ENCODE assay signal across 12 cellular contexts in genomic region chr4:140309124-140309870, GRCh38.
DNase-seq lines count a peak whose midpoint lies in the region; ATAC-seq and TF ChIP-seq lines count a peak whose summit lies in the region.
"Had no signal": no experiment of that assay in that cellular context is flagged by ENCODE, and none has a peak within 500 bp of the region (broad histone marks: within the 10 kb centered on the region; RNA-seq: fewer than 3 reads in every experiment).

No MANE protein-coding gene starts in this region.

- no peak for TF ChIP-seq POLR2A in ovary (IDR thresholded peaks at IDR 0.05)

- H3K27ac ChIP-seq in Panc1 (ENCODE audit: low read length) = no peak overlapping the region
- no peak overlapping the region for H3K27ac ChIP-seq in ovary

- in situ Hi-C loops in Panc1 (cut with HindIII; ENCODE audit: low pct_unique_long_range_greater_than_20kb, low sequenced_read_pairs) = no loop called here

- peak; percentile 59 for DNase-seq in GM03348 (ENCODE audit: low spot score)
- no peak for DNase-seq in Panc1 (ENCODE audit: low read depth, low spot score)
- DNase-seq in fibroblast of gingiva (ENCODE audit: low read depth) = peak; percentile 23
- peak; percentile 32 for DNase-seq in renal cortical epithelial cell (ENCODE audit: low read depth)
- no peak for DNase-seq in OCI-M2 (lab: John Stamatoyannopoulos, UW; ENCODE audit: unreplicated experiment)
- no peak for DNase-seq in stimulated activated CD4-positive, alpha-beta T cell treated with anti-CD3 and anti-CD28 coated beads, Interleukin-4, amount 100 ng/mL, for 1 hour
- DNase-seq in cerebellar cortex (ENCODE audit: low spot score) = no peak
- DNase-seq in ovary = no peak
- DNase-seq: activated CD4-positive, alpha-beta T cell treated with anti-CD3 and anti-CD28 coated beads, Interleukin-2, amount 50 U/mL, for 4 hours; cortex of kidney; H7; stimulated activated CD4-positive, alpha-beta T cell treated with anti-CD3 and anti-CD28 coated beads, Interleukin-2, amount 100 ng/mL, for 24 hours had no signal

- TF ChIP-seq EP300 in ovary (IDR thresholded peaks at IDR 0.05) = no peak

- H3K4me1 ChIP-seq in Panc1 (ENCODE audit: control insufficient read depth, insufficient read depth, low read length) (no peaks in the 10 kb centered on the region), ovary (ENCODE audit: insufficient read depth) (peaks cover 3% of the 10 kb centered on the region)

- intact Hi-C loops in Panc1 (cut with micrococcal nuclease; ENCODE audit: unreplicated experiment) = no loop called here
- intact Hi-C loops in ovary (cut with DNase I) = no loop called here

- no peak overlapping the region for H3K4me3 ChIP-seq in Panc1 (ENCODE audit: low read depth in 2 of 2, low read length in 2 of 2)
- H3K4me3 ChIP-seq in ovary = no peak overlapping the region

- CTCF ChIA-PET in Panc1 (lab: Charles Lee) = no interaction called here

- WGBS in ovary, 3 donors = 91 to 96% (median 92%) methylated on average over 1 of the region's 1 CpG

- no peaks in the 10 kb centered on the region for H3K36me3 ChIP-seq in Panc1 (ENCODE audit: control insufficient read depth, insufficient read depth, low read length)
- no peaks in the 10 kb centered on the region for H3K36me3 ChIP-seq in ovary

- TF ChIP-seq CTCF in Panc1 (IDR thresholded peaks at IDR 0.05) (peak; percentile 34), ovary (IDR thresholded peaks at IDR 0.05) (no peak)

- no peaks in the 10 kb centered on the region for H3K9me3 ChIP-seq in Panc1 (ENCODE audit: control insufficient read depth, insufficient read depth, low read depth, low read length)
- no peaks in the 10 kb centered on the region for H3K9me3 ChIP-seq in ovary

- BruUV-seq in Panc1 (replicated peaks; lab: Mats Ljungman, UMichigan) = no TSS peak

- POLR2A ChIA-PET in Panc1 (lab: Charles Lee) = no interaction called here

- ATAC-seq in Panc1 = no peak

- H3K27me3 ChIP-seq in Panc1 (ENCODE audit: control insufficient read depth, insufficient read depth, low read length) (no peaks in the 10 kb centered on the region), ovary (no peaks in the 10 kb centered on the region)

Comparison
In these comparisons a context has a peak if more than half of its experiments do, and no peak if none do; other contexts are left out.
1. DNase-seq: peak in GM03348 (single experiment), fibroblast of gingiva (single experiment) and renal cortical epithelial cell (single experiment); none in Panc1 (single experiment), OCI-M2 (single experiment), stimulated activated CD4-positive, alpha-beta T cell treated with anti-CD3 and anti-CD28 coated beads, Interleukin-4, amount 100 ng/mL, for 1 hour (single experiment), cerebellar cortex (single experiment) and ovary (0 of 5).